1 cellular context compared by ENCODE assay signal in genomic region chr3:195554458-195554857, GRCh38.
TF ChIP-seq lines count a peak whose summit lies in the region.

No MANE protein-coding gene starts in this region.

TF ChIP-seq in HepG2, 621 proteins besides CTCF, POLR2A, EP300 and RAD21:
- TF ChIP-seq ZNF276 (CRISPR knock-in tag; IDR thresholded peaks at IDR 0.05; ENCODE audit: low read depth): no peak
- no peak for TF ChIP-seq REST (IDR thresholded peaks at IDR 0.05; ENCODE audit: borderline replicate concordance in 1 of 2, low read depth in 1 of 2, low read length in 2 of 2)
- no peak for TF ChIP-seq EEA1 (CRISPR knock-in tag; IDR thresholded peaks at IDR 0.05; ENCODE audit: borderline replicate concordance)
